ENCODE assay signal across 10 cellular contexts in genomic region chr1:184299076-184299790, GRCh38.
DNase-seq lines count a peak whose midpoint lies in the region; ATAC-seq and TF ChIP-seq lines count a peak whose summit lies in the region.
"Had no signal": no experiment of that assay in that cellular context is flagged by ENCODE, and none has a peak within 500 bp of the region (broad histone marks: within the 10 kb centered on the region; RNA-seq: fewer than 3 reads in every experiment).

No MANE protein-coding gene starts in this region.

- H3K36me3 Mint-ChIP-seq in glutamatergic neuron (ENCODE audit: unreplicated experiment), result peaks cover 16% of the 10 kb centered on the region
- no peaks in the 10 kb centered on the region for H3K36me3 Mint-ChIP-seq in activated naive CD4-positive, alpha-beta T cell treated with anti-CD3 and anti-CD28 coated beads for 36 hours (ENCODE audit: low read depth)

- peaks cover 4% of the 10 kb centered on the region for H3K27me3 Mint-ChIP-seq in glutamatergic neuron (ENCODE audit: unreplicated experiment)
- peaks cover 12% of the 10 kb centered on the region for H3K27me3 Mint-ChIP-seq in activated naive CD4-positive, alpha-beta T cell treated with anti-CD3 and anti-CD28 coated beads for 36 hours (ENCODE audit: low read depth)

- DNase-seq in AG09309 (ENCODE audit: low read depth) (peak; percentile 80), LHCN-M2 (ENCODE audit: low read depth) (peak; percentile 90), glutamatergic neuron (peak; percentile 35), GF-D8 (lab: John Stamatoyannopoulos, UW) (no peak)
- DNase-seq in activated naive CD4-positive, alpha-beta T cell treated with anti-CD3 and anti-CD28 coated beads for 36 hours, result no peak
- DNase-seq: activated CD4-positive, alpha-beta T cell treated with anti-CD3 and anti-CD28 coated beads, Interleukin-2, amount 50 U/mL, for 4 hours; upper lobe of left lung had no signal

- H3K4me3 Mint-ChIP-seq in glutamatergic neuron (ENCODE audit: unreplicated experiment), result peak overlapping the region; percentile 79
- H3K4me3 Mint-ChIP-seq in activated naive CD4-positive, alpha-beta T cell treated with anti-CD3 and anti-CD28 coated beads for 36 hours, result no peak overlapping the region

- H3K4me3 ChIP-seq in AG09309 (ENCODE audit: control insufficient read depth, low read depth, low read length), result no peak overlapping the region
- H3K4me3 ChIP-seq: upper lobe of left lung had no signal

- TF ChIP-seq CTCF in AG09309 (IDR thresholded peaks at IDR 0.05; ENCODE audit: control insufficient read depth, insufficient read depth, low read depth, low read length, missing control alignments) (no peak), glutamatergic neuron (IDR thresholded peaks at IDR 0.05; ENCODE audit: partially characterized antibody, unreplicated experiment) (no peak)

- H3K27ac Mint-ChIP-seq in glutamatergic neuron (ENCODE audit: unreplicated experiment), result peak overlapping the region; percentile 84
- no peak overlapping the region for H3K27ac Mint-ChIP-seq in activated naive CD4-positive, alpha-beta T cell treated with anti-CD3 and anti-CD28 coated beads for 36 hours

- H3K4me1 Mint-ChIP-seq in glutamatergic neuron (ENCODE audit: low read depth, unreplicated experiment), result peaks cover 24% of the 10 kb centered on the region
- no peaks in the 10 kb centered on the region for H3K4me1 Mint-ChIP-seq in activated naive CD4-positive, alpha-beta T cell treated with anti-CD3 and anti-CD28 coated beads for 36 hours (ENCODE audit: low read depth)

- CTCF ChIA-PET in activated naive CD4-positive, alpha-beta T cell treated with anti-CD3 and anti-CD28 coated beads for 36 hours (lab: Charles Lee), result no interaction called here

- H3K9me3 Mint-ChIP-seq in glutamatergic neuron (ENCODE audit: unreplicated experiment), result peaks cover 8% of the 10 kb centered on the region
- peaks cover 5% of the 10 kb centered on the region for H3K9me3 Mint-ChIP-seq in activated naive CD4-positive, alpha-beta T cell treated with anti-CD3 and anti-CD28 coated beads for 36 hours

- intact Hi-C loops in activated naive CD4-positive, alpha-beta T cell treated with anti-CD3 and anti-CD28 coated beads for 36 hours (cut with micrococcal nuclease), result no loop called here

- ATAC-seq in SK-N-SH treated with all-trans-retinoic acid at 6 μM for 48 hours (peak; percentile 81), HG02571 (IDR thresholded peaks at IDR 0.05; ENCODE audit: unreplicated experiment) (no peak), GM18907 (IDR thresholded peaks at IDR 0.05; ENCODE audit: unreplicated experiment) (no peak)

TF ChIP-seq in SK-N-SH treated with all-trans-retinoic acid at 6 μM for 48 hours, 23 proteins besides CTCF, POLR2A, EP300 and RAD21:
- no peak for TF ChIP-seq PATZ1 (CRISPR knock-in tag; IDR thresholded peaks at IDR 0.05; ENCODE audit: borderline replicate concordance)

Comparison
In these comparisons a context has a peak if more than half of its experiments do, and no peak if none do; other contexts are left out.
1. DNase-seq: peak in AG09309 (single experiment), LHCN-M2 (single experiment) and glutamatergic neuron (single experiment); none in activated naive CD4-positive, alpha-beta T cell treated with anti-CD3 and anti-CD28 coated beads for 36 hours (single experiment) and GF-D8 (single experiment).